23 cellular contexts compared by ENCODE assay signal in genomic region chr1:227745568-227745967, GRCh38. TPM values are rescaled to one million over a fixed set of nuclear protein-coding genes. Genes with fewer than 3 reads are reported as not detected.
DNase-seq lines count a peak whose midpoint lies in the region; ATAC-seq, FAIRE-seq and TF ChIP-seq lines count a peak whose summit lies in the region.
"Had no signal": no experiment of that assay in that cellular context is flagged by ENCODE, and none has a peak within 500 bp of the region (broad histone marks: within the 10 kb centered on the region; RNA-seq: fewer than 3 reads in every experiment).

No MANE protein-coding gene starts in this region.

- in situ Hi-C loops in HepG2 (cut with HindIII; ENCODE audit: extremely low pct_ligation_motif_present, low pct_unique_long_range_greater_than_20kb) (loop anchor here (10.0 kb wide), 1 partner anchor 261 kb away; no protein-coding TSS in a partner anchor), HAP-1 (cut with MboI; ENCODE audit: low sequenced_read_pairs) (no loop called here)

- H4K20me1 ChIP-seq in BLaER1 = peaks cover 100% of the 10 kb centered on the region
- 0 out of 2 replicates have a peak, but pooled peaks cover 4% of the 10 kb centered on the region for H4K20me1 ChIP-seq in HepG2 (ENCODE audit: insufficient read depth, low read length)

- H2AFZ ChIP-seq in HepG2 (ENCODE audit: low read length) = no peak overlapping the region
- no peak overlapping the region for H2AFZ ChIP-seq in neuronal stem cell (ENCODE audit: low read length)
- H2AFZ ChIP-seq: GM23248 had no signal

- no peak for TF ChIP-seq POLR2A in HepG2 (IDR thresholded peaks at IDR 0.05; ENCODE audit: insufficient read depth in 1 of 2, low read depth in 2 of 2, low read length in 2 of 2)

- H4K91ac ChIP-seq in neuronal stem cell (ENCODE audit: low read depth, low read length, poor library complexity) = no peak overlapping the region

- TF ChIP-seq EP300 in HepG2 (IDR thresholded peaks at IDR 0.05; ENCODE audit: low read depth in 2 of 2, low read length in 2 of 2) (no peak), HepG2 (CRISPR knock-in tag; IDR thresholded peaks at IDR 0.05; ENCODE audit: borderline replicate concordance) (no peak)

- H2BK5ac ChIP-seq in neuronal stem cell (ENCODE audit: low read length) = no peak overlapping the region

- 88% methylated on average over 4 of the region's 10 CpGs for WGBS in HepG2 (ENCODE audit: low lambda C conversion rate)
- WGBS in neuronal stem cell (ENCODE audit: extremely low coverage in 2 of 2, insufficient read length in 2 of 2, insufficient replicate concordance in 1 of 2), 2 donors = no CpG with 5 or more reads among the region's 10 CpGs

- no peak overlapping the region for H3K14ac ChIP-seq in neuronal stem cell (ENCODE audit: low read length)

- intact Hi-C loops in HepG2 (cut with micrococcal nuclease; ENCODE audit: unreplicated experiment) = no loop called here

- H3K4me3 ChIP-seq in BLaER1 (no peak overlapping the region), HepG2 (replicated peaks in 1 of 3; ENCODE audit: insufficient read depth in 1 of 3, low read depth in 2 of 3, low read length in 3 of 3) (no peak overlapping the region), HAP-1 (no peak overlapping the region), neuronal stem cell (ENCODE audit: low read length in 2 of 2) (no peak overlapping the region)
- H3K4me3 ChIP-seq: GM23248, MG63, SK-N-MC had no signal

- DNase-seq in RWPE1 (ENCODE audit: low spot score) (no peak), HepG2 (ENCODE audit: low spot score) (no peak), inferior parietal cortex (ENCODE audit: extremely low spot score) (no peak), HAP-1 (ENCODE audit: low spot score in 2 of 2) (no peak), neuronal stem cell (ENCODE audit: low spot score) (no peak), DMS 273 treated with DMSO at 0.1 percent for 48 hours (lab: John Stamatoyannopoulos, UW) (no peak)
- DNase-seq: BE2C; CD4-positive, alpha-beta T cell; GM23248; H9; HFFc6; IMR-90; KG1; MG63; NCI-H2029; NCI-H2227 treated with DMSO at 0.1 percent for 48 hours; NCI-H526 treated with DMSO at 0.1 percent for 48 hours; SIG-M5 had no signal

- H3K18ac ChIP-seq in neuronal stem cell (ENCODE audit: low read length) = no peak overlapping the region

- H3K9ac ChIP-seq in BLaER1 (peak overlapping the region; percentile 51), HepG2 (ENCODE audit: insufficient read depth, low read depth, low read length) (no peak overlapping the region), neuronal stem cell (ENCODE audit: low read depth, low read length, poor library complexity) (no peak overlapping the region)
- H3K9ac ChIP-seq: GM23248 had no signal

- FAIRE-seq in HepG2 (lab: Jason Lieb, UNC) = no peak
- FAIRE-seq: G401.6 had no signal

- CTCF ChIA-PET in RWPE1 (lab: Yijun Ruan, JAX) = interaction anchor here (1.0 kb wide), 1 partner anchor 17 kb away, joined by 5 read pairs; no protein-coding TSS in a partner anchor
- CTCF ChIA-PET in HepG2 (lab: Yijun Ruan, JAX; ENCODE audit: low intra/inter-chr PET ratio, low total read pairs) = no interaction called here

- H4K8ac ChIP-seq in neuronal stem cell (ENCODE audit: low read depth, low read length) = no peak overlapping the region

- H2AK5ac ChIP-seq in neuronal stem cell (ENCODE audit: low read depth, low read length) = no peak overlapping the region

- H3K9me3 ChIP-seq in BLaER1 = no peaks in the 10 kb centered on the region
- no peaks in the 10 kb centered on the region for H3K9me3 ChIP-seq in HepG2 (ENCODE audit: low read length)
- no peaks in the 10 kb centered on the region for H3K9me3 ChIP-seq in HAP-1
- H3K9me3 ChIP-seq in neuronal stem cell (replicated peaks in 1 of 2; ENCODE audit: control insufficient read depth in 2 of 2, insufficient read depth in 1 of 2, low read depth in 1 of 2, low read length in 2 of 2) = no peaks in the 10 kb centered on the region
- H3K9me3 ChIP-seq: BE2C, MG63 had no signal

- H3K4me1 ChIP-seq in BLaER1 (peaks cover 47% of the 10 kb centered on the region), HepG2 (ENCODE audit: insufficient read depth, low read length) (no peaks in the 10 kb centered on the region), HAP-1 (no peaks in the 10 kb centered on the region), neuronal stem cell (ENCODE audit: control insufficient read depth in 2 of 2, insufficient read depth in 1 of 2, low read depth in 1 of 2, low read length in 2 of 2) (no peaks in the 10 kb centered on the region)
- H3K4me1 ChIP-seq: BE2C had no signal

- H3K23ac ChIP-seq in neuronal stem cell (ENCODE audit: low read depth, low read length, poor library complexity) = no peak overlapping the region

- no peak overlapping the region for H2BK15ac ChIP-seq in neuronal stem cell (ENCODE audit: low read length)

- H3K4me2 ChIP-seq in BLaER1 (peak overlapping the region; percentile 86), HepG2 (ENCODE audit: low read depth, low read length) (no peak overlapping the region), neuronal stem cell (ENCODE audit: insufficient read depth, low read length, poor library complexity, severe bottlenecking) (no peak overlapping the region)

- POLR2A ChIA-PET in RWPE1 (lab: Yijun Ruan, JAX; ENCODE audit: low non-redundant PET) = no interaction called here
- POLR2A ChIA-PET in HepG2 (lab: Yijun Ruan, JAX) = no interaction called here

- no peak overlapping the region for H3K4ac ChIP-seq in neuronal stem cell (ENCODE audit: low read length)

- BruUV-seq in HepG2 (replicated peaks; lab: Mats Ljungman, UMichigan) = no TSS peak

- TF ChIP-seq CTCF in 22Rv1 (IDR thresholded peaks at IDR 0.05) (no peak), RWPE1 (conservative IDR thresholded peaks at IDR 0.05; ENCODE audit: low read depth) (no peak), HepG2 (CRISPR knock-in tag; IDR thresholded peaks at IDR 0.05) (no peak)

- peaks cover 45% of the 10 kb centered on the region for H3K36me3 ChIP-seq in BLaER1
- H3K36me3 ChIP-seq in HepG2 (replicated peaks in 1 of 2; ENCODE audit: control insufficient read depth in 1 of 2, insufficient read depth in 2 of 2, low read length in 2 of 2) = peaks cover 11 to 31% of the 10 kb centered on the region in 2 experiments; a peak in 4 of 5 replicates
- peaks cover 4% of the 10 kb centered on the region for H3K36me3 ChIP-seq in HAP-1 (replicated peaks)
- peaks cover 16 to 43% of the 10 kb centered on the region in 2 donors for H3K36me3 ChIP-seq in neuronal stem cell (replicated peaks in 1 of 2; ENCODE audit: control insufficient read depth in 2 of 2, insufficient read depth in 2 of 2, low read length in 2 of 2)

- H3K27ac ChIP-seq in 22Rv1 = peak overlapping the region; percentile 42; the same call in 1 of the 2 replicates
- H3K27ac ChIP-seq in BLaER1 = peak overlapping the region; percentile 51
- peak overlapping the region; percentile 40 for H3K27ac ChIP-seq in RWPE1
- no peak overlapping the region for H3K27ac ChIP-seq in HepG2 (ENCODE audit: extremely low read length, insufficient read depth, low read length)
- H3K27ac ChIP-seq in neuronal stem cell (replicated peaks; ENCODE audit: low read length) = no peak overlapping the region
- H3K27ac ChIP-seq: GM23248, SK-N-MC had no signal

- no peak for TF ChIP-seq RAD21 in HepG2 (CRISPR knock-in tag; IDR thresholded peaks at IDR 0.05)

- H2BK12ac ChIP-seq in neuronal stem cell (ENCODE audit: low read length) = no peak overlapping the region

- H2BK120ac ChIP-seq in neuronal stem cell (ENCODE audit: low read depth, low read length) = no peak overlapping the region

- H3K79me2 ChIP-seq in HepG2 (ENCODE audit: insufficient read depth, low read length) = peaks cover 12% of the 10 kb centered on the region

- ATAC-seq in HepG2 = no peak
- ATAC-seq: Panc1 had no signal

- H3K79me1 ChIP-seq in neuronal stem cell (ENCODE audit: low read depth, low read length) = peaks cover 28% of the 10 kb centered on the region

- H3K27me3 ChIP-seq in BLaER1 (no peaks in the 10 kb centered on the region), HepG2 (ENCODE audit: control insufficient read depth in 1 of 2, insufficient read depth in 2 of 2, low read length in 2 of 2) (no peaks in the 10 kb centered on the region), HAP-1 (ENCODE audit: low read depth) (no peaks in the 10 kb centered on the region), neuronal stem cell (ENCODE audit: control insufficient read depth in 3 of 3, insufficient read depth in 3 of 3, low read depth in 1 of 3, low read length in 3 of 3) (no peaks in the 10 kb centered on the region)
- H3K27me3 ChIP-seq: BE2C, MG63 had no signal

RNA-seq across cellular contexts. Expression of gene SNAP47, which starts 10.3 kb away (rescaled TPM):
- 25.1 and 25.8 TPM in 2 replicates for total RNA-seq in HepG2 (2016; rRNA removed; fragmentation: Illumina TruSeq; extraction: Trizol)
- total RNA-seq in HepG2 (2016; cell fraction: cytosol; rRNA removed; fragmentation: Illumina TruSeq; extraction: Trizol; ENCODE audit: low read depth) = 10.1 and 13.3 TPM in 2 replicates
- 25.5 and 25.8 TPM in 2 replicates for total RNA-seq in HepG2 (2016; cell fraction: insoluble cytoplasmic fraction; rRNA removed; fragmentation: Illumina TruSeq; extraction: Trizol)
- 17.9 and 18.3 TPM in 2 replicates for total RNA-seq in HepG2 (2016; cell fraction: membrane; rRNA removed; fragmentation: Illumina TruSeq; extraction: Trizol)
- 20.5 and 21.5 TPM in 2 replicates for total RNA-seq in HepG2 (2016; cell fraction: nucleus; rRNA removed; fragmentation: Illumina TruSeq; extraction: Trizol)
- polyA plus RNA-seq in HepG2 (2011; rRNA removed) = 13.6 and 14.1 TPM in 2 replicates
- 16.8 and 19.5 TPM in 2 replicates for polyA plus RNA-seq in HepG2 (2011; cell fraction: cytosol; rRNA removed)
- polyA plus RNA-seq in HepG2 (2011; cell fraction: nucleus; rRNA removed) = 19.8 and 20.7 TPM in 2 replicates
- 12.1 and 15.6 TPM in 2 replicates for polyA plus RNA-seq in HepG2 (2012)
- 4.7 and 6.2 TPM in 2 replicates for polyA plus RNA-seq in HepG2 (2016; cell fraction: cytosol; fragmentation: Illumina TruSeq; extraction: Trizol; ENCODE audit: low read depth)
- polyA plus RNA-seq in HepG2 (2016; cell fraction: insoluble cytoplasmic fraction; fragmentation: Illumina TruSeq; extraction: Trizol; ENCODE audit: low read depth) = 19.4 and 24.0 TPM in 2 replicates
- 10.9 and 11.7 TPM in 2 replicates for polyA plus RNA-seq in HepG2 (2016; cell fraction: membrane; fragmentation: Illumina TruSeq; extraction: Trizol; ENCODE audit: low read depth)
- polyA plus RNA-seq in HepG2 (2016; cell fraction: nucleus; fragmentation: Illumina TruSeq; extraction: Trizol; ENCODE audit: insufficient read depth, low read depth) = 19.3 and 22.0 TPM in 2 replicates
- 16.8 and 27.2 TPM in 2 replicates for polyA minus RNA-seq in HepG2 (2011; rRNA and poly(A)+ RNA removed; ENCODE audit: low replicate concordance)
- polyA minus RNA-seq in HepG2 (2011; cell fraction: cytosol; rRNA and poly(A)+ RNA removed) = 8.8 and 9.6 TPM in 2 replicates
- 30.3 and 36.4 TPM in 2 replicates for polyA minus RNA-seq in HepG2 (2011; cell fraction: nucleus; rRNA and poly(A)+ RNA removed)
- 27.1 TPM for polyA plus RNA-seq in neuronal stem cell (2013, experiment 1 of 2)
- 25.3 TPM for polyA plus RNA-seq in neuronal stem cell (2013, experiment 2 of 2)

RNA-seq across cellular contexts. Expression of gene JMJD4, which starts 10.5 kb away (rescaled TPM):
- total RNA-seq in HepG2 (2016; rRNA removed; fragmentation: Illumina TruSeq; extraction: Trizol) = 23.0 and 29.0 TPM in 2 replicates
- 10.5 and 13.6 TPM in 2 replicates for total RNA-seq in HepG2 (2016; cell fraction: cytosol; rRNA removed; fragmentation: Illumina TruSeq; extraction: Trizol; ENCODE audit: low read depth)
- 21.9 and 31.1 TPM in 2 replicates for total RNA-seq in HepG2 (2016; cell fraction: insoluble cytoplasmic fraction; rRNA removed; fragmentation: Illumina TruSeq; extraction: Trizol)
- total RNA-seq in HepG2 (2016; cell fraction: membrane; rRNA removed; fragmentation: Illumina TruSeq; extraction: Trizol) = 18.8 and 21.7 TPM in 2 replicates
- total RNA-seq in HepG2 (2016; cell fraction: nucleus; rRNA removed; fragmentation: Illumina TruSeq; extraction: Trizol) = 21.3 and 26.3 TPM in 2 replicates
- 10.2 and 17.3 TPM in 2 replicates for polyA plus RNA-seq in HepG2 (2011; rRNA removed)
- polyA plus RNA-seq in HepG2 (2011; cell fraction: cytosol; rRNA removed) = 10.6 and 14.3 TPM in 2 replicates
- 44.8 and 46.2 TPM in 2 replicates for polyA plus RNA-seq in HepG2 (2011; cell fraction: nucleus; rRNA removed)
- 9.4 and 10.9 TPM in 2 replicates for polyA plus RNA-seq in HepG2 (2012)
- 7.9 and 10.7 TPM in 2 replicates for polyA plus RNA-seq in HepG2 (2016; cell fraction: cytosol; fragmentation: Illumina TruSeq; extraction: Trizol; ENCODE audit: low read depth)
- 18.0 and 18.7 TPM in 2 replicates for polyA plus RNA-seq in HepG2 (2016; cell fraction: insoluble cytoplasmic fraction; fragmentation: Illumina TruSeq; extraction: Trizol; ENCODE audit: low read depth)
- polyA plus RNA-seq in HepG2 (2016; cell fraction: membrane; fragmentation: Illumina TruSeq; extraction: Trizol; ENCODE audit: low read depth) = 11.6 and 12.6 TPM in 2 replicates
- polyA plus RNA-seq in HepG2 (2016; cell fraction: nucleus; fragmentation: Illumina TruSeq; extraction: Trizol; ENCODE audit: insufficient read depth, low read depth) = 23.9 and 25.0 TPM in 2 replicates
- 88.6 and 93.9 TPM in 2 replicates for polyA minus RNA-seq in HepG2 (2011; rRNA and poly(A)+ RNA removed; ENCODE audit: low replicate concordance)
- 9.8 and 14.0 TPM in 2 replicates for polyA minus RNA-seq in HepG2 (2011; cell fraction: cytosol; rRNA and poly(A)+ RNA removed)
- 62.1 and 65.3 TPM in 2 replicates for polyA minus RNA-seq in HepG2 (2011; cell fraction: nucleus; rRNA and poly(A)+ RNA removed)
- 6.4 TPM for polyA plus RNA-seq in neuronal stem cell (2013, experiment 1 of 2)
- 5.6 TPM for polyA plus RNA-seq in neuronal stem cell (2013, experiment 2 of 2)

Comparison
In these comparisons a context has a peak if more than half of its experiments do, and no peak if none do; other contexts are left out.
1. H3K27ac ChIP-seq: peak in 22Rv1 (single experiment), BLaER1 (single experiment) and RWPE1 (single experiment); none in HepG2 (single experiment) and neuronal stem cell (single experiment).